ENCODE assay signal across 8 cellular contexts in the genomic region with DNA sequence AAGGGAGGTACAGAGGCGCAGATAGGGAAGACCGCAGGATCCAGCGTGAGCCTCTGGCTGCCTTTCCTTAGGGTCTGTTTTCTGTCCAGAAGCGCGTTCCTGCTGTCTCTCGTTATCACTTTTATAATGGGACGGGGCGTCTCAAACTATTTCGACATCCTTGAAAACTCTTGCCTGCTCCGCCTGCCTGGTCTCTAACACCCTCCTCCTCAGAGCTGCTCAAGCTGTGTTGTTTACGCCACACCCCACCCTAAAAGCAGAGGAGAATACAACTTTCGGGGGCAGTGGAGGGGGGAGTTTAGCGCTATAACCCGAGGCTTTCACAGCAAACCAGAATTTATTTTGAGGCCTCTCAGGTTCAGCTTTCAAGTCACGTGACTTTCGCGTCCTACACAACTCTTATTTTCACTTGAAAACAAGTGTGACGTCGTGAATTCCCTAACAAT. TPM values are rescaled to one million over a fixed set of nuclear protein-coding genes. Genes with fewer than 3 reads are reported as not detected.
DNase-seq lines count a peak whose midpoint lies in the region; ATAC-seq and TF ChIP-seq lines count a peak whose summit lies in the region.

No MANE protein-coding gene starts in this region.

- DNase-seq in AG10803 (ENCODE audit: low read depth) (peak; percentile 56), glutamatergic neuron (no peak), pons (ENCODE audit: low spot score) (peak; percentile 84), NCI-H146 treated with DMSO at 0.1 percent for 48 hours (lab: John Stamatoyannopoulos, UW; ENCODE audit: unreplicated experiment) (no peak)
- peak; percentile 12 for DNase-seq in activated CD8-positive, alpha-beta T cell treated with anti-CD3 and anti-CD28 coated beads for 36 hours

- H3K27me3 Mint-ChIP-seq in activated CD8-positive, alpha-beta T cell treated with anti-CD3 and anti-CD28 coated beads for 36 hours = no peaks in the 10 kb centered on the region
- no peaks in the 10 kb centered on the region for H3K27me3 Mint-ChIP-seq in glutamatergic neuron (ENCODE audit: unreplicated experiment)

- CTCF ChIA-PET in activated CD8-positive, alpha-beta T cell treated with anti-CD3 and anti-CD28 coated beads for 36 hours (lab: Charles Lee) = interaction anchor here (1.0 to 1.4 kb wide), 2 partner anchors 11 to 25 kb away, joined by 4 read pairs; no protein-coding TSS in a partner anchor

- peak overlapping the region; percentile 82 for H3K4me3 Mint-ChIP-seq in activated CD8-positive, alpha-beta T cell treated with anti-CD3 and anti-CD28 coated beads for 36 hours
- peak overlapping the region; percentile 87 for H3K4me3 Mint-ChIP-seq in glutamatergic neuron (ENCODE audit: unreplicated experiment)

- ATAC-seq in GM21447 (IDR thresholded peaks at IDR 0.05; ENCODE audit: unreplicated experiment) = peak; percentile 15
- ATAC-seq in activated CD8-positive, alpha-beta T cell treated with anti-CD3 and anti-CD28 coated beads for 36 hours = no peak
- ATAC-seq in GM21717 (IDR thresholded peaks at IDR 0.05; ENCODE audit: unreplicated experiment) = no peak
- no peak for ATAC-seq in HG03095 (IDR thresholded peaks at IDR 0.05; ENCODE audit: unreplicated experiment)

- intact Hi-C loops in activated CD8-positive, alpha-beta T cell treated with anti-CD3 and anti-CD28 coated beads for 36 hours (cut with micrococcal nuclease) = no loop called here

- peak overlapping the region; percentile 92 for H3K27ac Mint-ChIP-seq in activated CD8-positive, alpha-beta T cell treated with anti-CD3 and anti-CD28 coated beads for 36 hours
- H3K27ac Mint-ChIP-seq in glutamatergic neuron (ENCODE audit: unreplicated experiment) = peak overlapping the region; percentile 86

- POLR2A ChIA-PET in activated CD8-positive, alpha-beta T cell treated with anti-CD3 and anti-CD28 coated beads for 36 hours (lab: Charles Lee) = interaction anchor here (1.0 to 1.7 kb wide), 3 partner anchors 17 to 32 kb away, joined by 3 to 5 read pairs (median 4); a partner anchor contains a TSS

- peaks cover 13% of the 10 kb centered on the region for H3K36me3 Mint-ChIP-seq in activated CD8-positive, alpha-beta T cell treated with anti-CD3 and anti-CD28 coated beads for 36 hours (ENCODE audit: low read depth)
- H3K36me3 Mint-ChIP-seq in glutamatergic neuron (ENCODE audit: unreplicated experiment) = no peaks in the 10 kb centered on the region

- peak overlapping the region; percentile 65 for H3K4me3 ChIP-seq in AG10803 (ENCODE audit: low read length)

- TF ChIP-seq CTCF in AG10803 (conservative IDR thresholded peaks at IDR 0.05; ENCODE audit: low read length) = no peak
- TF ChIP-seq CTCF in activated CD8-positive, alpha-beta T cell treated with anti-CD3 and anti-CD28 coated beads for 36 hours (IDR thresholded peaks at IDR 0.05) = no peak
- TF ChIP-seq CTCF in glutamatergic neuron (IDR thresholded peaks at IDR 0.05; ENCODE audit: partially characterized antibody, unreplicated experiment) = no peak

- H3K4me1 Mint-ChIP-seq in activated CD8-positive, alpha-beta T cell treated with anti-CD3 and anti-CD28 coated beads for 36 hours (ENCODE audit: low read depth) = peaks cover 23% of the 10 kb centered on the region
- peaks cover 6% of the 10 kb centered on the region for H3K4me1 Mint-ChIP-seq in glutamatergic neuron (ENCODE audit: low read depth, unreplicated experiment)

- H3K9me3 Mint-ChIP-seq in activated CD8-positive, alpha-beta T cell treated with anti-CD3 and anti-CD28 coated beads for 36 hours = no peaks in the 10 kb centered on the region
- no peaks in the 10 kb centered on the region for H3K9me3 Mint-ChIP-seq in glutamatergic neuron (ENCODE audit: unreplicated experiment)

RNA-seq across cellular contexts. Expression of a gene that starts 0.6 kb away (rescaled TPM):
- 10 to 100 TPM; 27.9 to 31.9 TPM for total RNA-seq in activated CD8-positive, alpha-beta T cell treated with anti-CD3 and anti-CD28 coated beads for 36 hours
- total RNA-seq in glutamatergic neuron (ENCODE audit: unreplicated experiment) = 32.0 TPM

RNA-seq across cellular contexts. Expression of a gene that starts 26.2 kb away (rescaled TPM):
- total RNA-seq in activated CD8-positive, alpha-beta T cell treated with anti-CD3 and anti-CD28 coated beads for 36 hours = 10 to 100 TPM; 13.2 to 14.1 TPM
- 6.1 TPM for total RNA-seq in glutamatergic neuron (ENCODE audit: unreplicated experiment)

RNA-seq across cellular contexts. Expression of a gene that starts 30.0 kb away (rescaled TPM):
- total RNA-seq in activated CD8-positive, alpha-beta T cell treated with anti-CD3 and anti-CD28 coated beads for 36 hours = 10 to 100 TPM; 88.4 to 92.5 TPM
- total RNA-seq in glutamatergic neuron (ENCODE audit: unreplicated experiment) = 122 TPM

RNA-seq across cellular contexts. Expression of a gene that starts 30.3 kb away (rescaled TPM):
- total RNA-seq in activated CD8-positive, alpha-beta T cell treated with anti-CD3 and anti-CD28 coated beads for 36 hours = 10 to 100 TPM; 46.5 to 47.6 TPM
- total RNA-seq in glutamatergic neuron (ENCODE audit: unreplicated experiment) = 28.4 TPM

RNA-seq across cellular contexts. Expression of a gene that starts 30.7 kb away (rescaled TPM):
- total RNA-seq in activated CD8-positive, alpha-beta T cell treated with anti-CD3 and anti-CD28 coated beads for 36 hours = 10 to 100 TPM; 34.4 to 40.6 TPM
- 27.6 TPM for total RNA-seq in glutamatergic neuron (ENCODE audit: unreplicated experiment)

Comparison
In these comparisons a context has a peak if more than half of its experiments do, and no peak if none do; other contexts are left out.
1. DNase-seq: peak in AG10803 (single experiment), activated CD8-positive, alpha-beta T cell treated with anti-CD3 and anti-CD28 coated beads for 36 hours (single experiment) and pons (single experiment); none in glutamatergic neuron (single experiment) and NCI-H146 treated with DMSO at 0.1 percent for 48 hours (single experiment).